In genomic region chr2:101386599-101387150, GRCh38 we compare ENCODE assay signal across 1 cellular context.
TF ChIP-seq lines count a peak whose summit lies in the region.

No MANE protein-coding gene starts in this region.

TF ChIP-seq in HEK293, 187 proteins besides CTCF, POLR2A, EP300 and RAD21 (continued from another document):
- TF ChIP-seq HIC1 (tag by site-specific recombination; IDR thresholded peaks at IDR 0.05) (peak; percentile 32; the same call in 1 of the 2 replicates), ZNF777 (tag by site-specific recombination; IDR thresholded peaks at IDR 0.05; ENCODE audit: borderline replicate concordance) (peak; percentile 49; the same call in 1 of the 2 replicates), ZFP41 (tag by site-specific recombination; IDR thresholded peaks at IDR 0.05; ENCODE audit: borderline replicate concordance) (no peak), ZBTB8A (tag by site-specific recombination; IDR thresholded peaks at IDR 0.05) (peak; percentile 12; the same call in 1 of the 2 replicates), ZNF792 (tag by site-specific recombination; IDR thresholded peaks at IDR 0.05) (no peak)
TF ChIP-seq in HEK293: peak in this region for 7.
